Comparison of ENCODE assay signal across 1 cellular context in genomic region chrX:123961268-123962005, GRCh38.
A peak's percentile ranks its signal among the peaks of the same experiment; 100 is the strongest.
TF ChIP-seq lines count a peak whose summit lies in the region.

STAG2 (plus strand) TSS chrX:123961706; CDS start chrX:124022628, 60,922 bp downstream.

TF ChIP-seq in HepG2, 621 proteins besides CTCF, POLR2A, EP300 and RAD21 (continued from another document and continues in another):
- no peak for TF ChIP-seq MXD3 (CRISPR knock-in tag; IDR thresholded peaks at IDR 0.05)
- no peak for TF ChIP-seq ADNP (CRISPR knock-in tag; IDR thresholded peaks at IDR 0.05)
- no peak for TF ChIP-seq SRSF4 (IDR thresholded peaks at IDR 0.05; ENCODE audit: low read depth, low read length, poor library complexity, severe bottlenecking)
- 0 out of 2 replicates have a peak, but pooled peaks have one; percentile 4 for TF ChIP-seq KMT2B (CRISPR knock-in tag; IDR thresholded peaks at IDR 0.05)
- TF ChIP-seq CSRNP1 (CRISPR knock-in tag; IDR thresholded peaks at IDR 0.05) = no peak
- no peak for TF ChIP-seq HNRNPLL (IDR thresholded peaks at IDR 0.05; ENCODE audit: low read depth, low read length, poor library complexity, severe bottlenecking)
- TF ChIP-seq RELA (CRISPR knock-in tag; IDR thresholded peaks at IDR 0.05) = no peak
- TF ChIP-seq RBFOX2 (IDR thresholded peaks at IDR 0.05; ENCODE audit: low read depth, low read length) = peak; percentile 59
- TF ChIP-seq ZNF737 (CRISPR knock-in tag; IDR thresholded peaks at IDR 0.05; ENCODE audit: borderline replicate concordance) = no peak
- TF ChIP-seq CREB3 (CRISPR knock-in tag; IDR thresholded peaks at IDR 0.05) = no peak
- no peak for TF ChIP-seq JUND (CRISPR knock-in tag; IDR thresholded peaks at IDR 0.05)
- no peak for TF ChIP-seq TEAD3 (CRISPR knock-in tag; optimal IDR thresholded peaks at IDR 0.05; ENCODE audit: borderline replicate concordance)
- no peak for TF ChIP-seq ZNF572 (CRISPR knock-in tag; IDR thresholded peaks at IDR 0.05)
- TF ChIP-seq ZNF678 (CRISPR knock-in tag; IDR thresholded peaks at IDR 0.05) = no peak
- TF ChIP-seq NONO (IDR thresholded peaks at IDR 0.05) = no peak
- peak; percentile 10; the same call in 1 of the 2 replicates for TF ChIP-seq NONO (CRISPR knock-in tag; conservative IDR thresholded peaks at IDR 0.05)
- no peak for TF ChIP-seq PITX1 (CRISPR knock-in tag; IDR thresholded peaks at IDR 0.05)
- TF ChIP-seq NFKB2 (CRISPR knock-in tag; IDR thresholded peaks at IDR 0.05; ENCODE audit: borderline replicate concordance) = no peak
- peak; percentile 33 for TF ChIP-seq HNRNPK (IDR thresholded peaks at IDR 0.05; ENCODE audit: low read depth, low read length, poor library complexity, severe bottlenecking)
- TF ChIP-seq SP1 (IDR thresholded peaks at IDR 0.05) = no peak
- TF ChIP-seq SP1 (CRISPR knock-in tag; IDR thresholded peaks at IDR 0.05) = no peak
- TF ChIP-seq KDM6A (CRISPR knock-in tag; IDR thresholded peaks at IDR 0.05; ENCODE audit: low read depth) = no peak
- no peak for TF ChIP-seq BRF2 (CRISPR knock-in tag; IDR thresholded peaks at IDR 0.05)
- TF ChIP-seq HNF1A (IDR thresholded peaks at IDR 0.05; ENCODE audit: low read depth) = no peak
- no peak for TF ChIP-seq HNF1A (CRISPR knock-in tag; IDR thresholded peaks at IDR 0.05; ENCODE audit: borderline replicate concordance)
- TF ChIP-seq FOXK2 (IDR thresholded peaks at IDR 0.05) = no peak
- TF ChIP-seq E2F1 (CRISPR knock-in tag; IDR thresholded peaks at IDR 0.05) = no peak
- TF ChIP-seq RBM39 (IDR thresholded peaks at IDR 0.05; ENCODE audit: low read depth, low read length, poor library complexity, severe bottlenecking) = no peak
- TF ChIP-seq ZBTB8A (CRISPR knock-in tag; IDR thresholded peaks at IDR 0.05; ENCODE audit: borderline replicate concordance, low read depth) = no peak
- no peak for TF ChIP-seq HINFP (CRISPR knock-in tag; IDR thresholded peaks at IDR 0.05; ENCODE audit: low read depth)
- no peak for TF ChIP-seq ZMYM4 (CRISPR knock-in tag; IDR thresholded peaks at IDR 0.05)
- no peak for TF ChIP-seq ZNF768 (CRISPR knock-in tag; IDR thresholded peaks at IDR 0.05)
- no peak for TF ChIP-seq IKZF1 (IDR thresholded peaks at IDR 0.05)
- no peak; the same call in 1 of the 2 replicates for TF ChIP-seq KDM2A (CRISPR knock-in tag; IDR thresholded peaks at IDR 0.05; ENCODE audit: borderline replicate concordance, low read depth)
- no peak for TF ChIP-seq MBNL3 (CRISPR knock-in tag; conservative IDR thresholded peaks at IDR 0.05)
- no peak for TF ChIP-seq ZBTB44 (CRISPR knock-in tag; IDR thresholded peaks at IDR 0.05)
- TF ChIP-seq MED1 (CRISPR knock-in tag; IDR thresholded peaks at IDR 0.05) = no peak
- TF ChIP-seq ZNF580 (CRISPR knock-in tag; IDR thresholded peaks at IDR 0.05; ENCODE audit: borderline replicate concordance, low read depth) = no peak; the same call in 1 of the 2 replicates
- TF ChIP-seq MEIS1 (CRISPR knock-in tag; IDR thresholded peaks at IDR 0.05; ENCODE audit: borderline replicate concordance) = no peak
- TF ChIP-seq ZNF503 (CRISPR knock-in tag; IDR thresholded peaks at IDR 0.05) = no peak
- no peak for TF ChIP-seq ZNF512 (CRISPR knock-in tag; IDR thresholded peaks at IDR 0.05)
- TF ChIP-seq KLF13 (CRISPR knock-in tag; IDR thresholded peaks at IDR 0.05) = no peak
- no peak for TF ChIP-seq ATF6 (CRISPR knock-in tag; conservative IDR thresholded peaks at IDR 0.05)
- TF ChIP-seq ATF7 (IDR thresholded peaks at IDR 0.05) = no peak
- TF ChIP-seq ATF7 (CRISPR knock-in tag; IDR thresholded peaks at IDR 0.05) = no peak
- no peak for TF ChIP-seq CREB1 (IDR thresholded peaks at IDR 0.05)
- no peak for TF ChIP-seq CREB1 (CRISPR knock-in tag; IDR thresholded peaks at IDR 0.05)
- TF ChIP-seq ZNF30 (CRISPR knock-in tag; IDR thresholded peaks at IDR 0.05) = no peak
